In genomic region chr16:74298104-74298503, GRCh38 we compare ENCODE assay signal across 10 cellular contexts. TPM values are rescaled to one million over a fixed set of nuclear protein-coding genes. Genes with fewer than 3 reads are reported as not detected.
DNase-seq lines count a peak whose midpoint lies in the region; ATAC-seq, FAIRE-seq and TF ChIP-seq lines count a peak whose summit lies in the region.
"Had no signal": no experiment of that assay in that cellular context is flagged by ENCODE, and none has a peak within 500 bp of the region (broad histone marks: within the 10 kb centered on the region; RNA-seq: fewer than 3 reads in every experiment).

No MANE protein-coding gene starts in this region.

- ATAC-seq in heart left ventricle, result no peak
- ATAC-seq in Right ventricle myocardium inferior, result no peak
- no peak for ATAC-seq in activated naive CD8-positive, alpha-beta T cell treated with anti-CD3 and anti-CD28 coated beads, Interleukin-2, amount 10 ng/mL, durations not matched to agents 7 days and 5 days (ENCODE audit: low read depth)
- no peak for ATAC-seq in upper lobe of left lung (ENCODE audit: low FRiP score in 2 of 2)
- no peak for ATAC-seq in HG02763 (IDR thresholded peaks at IDR 0.05; ENCODE audit: unreplicated experiment)
- no peak for ATAC-seq in GM21360 (IDR thresholded peaks at IDR 0.05; ENCODE audit: unreplicated experiment)

- peaks cover 25% of the 10 kb centered on the region for H3K4me1 Mint-ChIP-seq in activated naive CD8-positive, alpha-beta T cell treated with anti-CD3 and anti-CD28 coated beads, Interleukin-2, amount 10 ng/mL, durations not matched to agents 7 days and 5 days

- intact Hi-C loops in heart left ventricle (cut with DNase I) (no loop called here), Right ventricle myocardium inferior (cut with DNase I) (no loop called here)

- H3K27ac ChIP-seq in heart left ventricle (peak overlapping the region in 1 of 12 donors; percentile 98), keratinocyte (ENCODE audit: control insufficient read depth, insufficient read depth, low read length) (peak overlapping the region; percentile 97), upper lobe of left lung (no peak overlapping the region)

- no peak overlapping the region for H2AFZ ChIP-seq in keratinocyte (ENCODE audit: control insufficient read depth, low read length)

- H3K79me2 ChIP-seq in keratinocyte (ENCODE audit: control insufficient read depth, insufficient read depth, low read length), result peaks cover 45% of the 10 kb centered on the region

- TF ChIP-seq POLR2A in heart left ventricle (IDR thresholded peaks at IDR 0.05) (no peak), upper lobe of left lung (IDR thresholded peaks at IDR 0.05) (no peak)

- H3K9me3 ChIP-seq in heart left ventricle, result no peaks in the 10 kb centered on the region
- no peaks in the 10 kb centered on the region for H3K9me3 ChIP-seq in keratinocyte (ENCODE audit: control insufficient read depth, low read depth, low read length)
- no peaks in the 10 kb centered on the region for H3K9me3 ChIP-seq in upper lobe of left lung

- FAIRE-seq in keratinocyte (lab: Jason Lieb, UNC), result no peak

- peaks cover 2% of the 10 kb centered on the region for H4K20me1 ChIP-seq in keratinocyte (ENCODE audit: control insufficient read depth, extremely low read depth, insufficient read depth, low read length)

- TF ChIP-seq EP300 in upper lobe of left lung (IDR thresholded peaks at IDR 0.05), result no peak

- TF ChIP-seq CTCF in heart left ventricle (IDR thresholded peaks at IDR 0.05) (no peak), keratinocyte (optimal IDR thresholded peaks at IDR 0.05 in 1 of 3, IDR thresholded peaks at IDR 0.05 in 1 of 3, conservative IDR thresholded peaks at IDR 0.05 in 1 of 3; ENCODE audit: extremely low read depth in 1 of 3, insufficient read depth in 2 of 3, low read length in 3 of 3) (no peak), upper lobe of left lung (IDR thresholded peaks at IDR 0.05) (no peak)

- H3K4me3 ChIP-seq in heart left ventricle (peak overlapping the region in 9 of 12 donors; percentile 71 to 97 (median 89)), keratinocyte (ENCODE audit: control insufficient read depth in 2 of 3, extremely low read depth in 1 of 3, insufficient read depth in 2 of 3, low read depth in 1 of 3, low read length in 3 of 3) (peak overlapping the region; percentile 86 to 97 (median 91)), upper lobe of left lung (peak overlapping the region in 3 of 4 donors; percentile 76 to 84 (median 76))

- peak overlapping the region; percentile 99 for H3K9ac ChIP-seq in keratinocyte (ENCODE audit: control insufficient read depth, extremely low read depth, insufficient read depth, low read length)

- peak overlapping the region; percentile 95 for H3K4me2 ChIP-seq in keratinocyte (ENCODE audit: control insufficient read depth, extremely low read depth, insufficient read depth, low read depth, low read length)

- no peaks in the 10 kb centered on the region for H3K27me3 ChIP-seq in heart left ventricle
- H3K27me3 ChIP-seq in keratinocyte (ENCODE audit: control insufficient read depth, extremely low read depth, insufficient read depth, low read length), result no peaks in the 10 kb centered on the region
- no peaks in the 10 kb centered on the region for H3K27me3 ChIP-seq in upper lobe of left lung

- H3K27ac Mint-ChIP-seq in activated naive CD8-positive, alpha-beta T cell treated with anti-CD3 and anti-CD28 coated beads, Interleukin-2, amount 10 ng/mL, durations not matched to agents 7 days and 5 days, result no peak overlapping the region

- dilution Hi-C loops in keratinocyte (cut with MboI; ENCODE audit: extremely low pct_ligation_motif_present, low sequenced_read_pairs), result no loop called here

- no peaks in the 10 kb centered on the region for H3K9me3 Mint-ChIP-seq in activated naive CD8-positive, alpha-beta T cell treated with anti-CD3 and anti-CD28 coated beads, Interleukin-2, amount 10 ng/mL, durations not matched to agents 7 days and 5 days

- peaks cover under 1 to 51% (median 42%) of the 10 kb centered on the region in 9 donors for H3K36me3 ChIP-seq in heart left ventricle
- peaks cover 25 to 40% of the 10 kb centered on the region in 2 experiments for H3K36me3 ChIP-seq in keratinocyte (ENCODE audit: control insufficient read depth in 2 of 2, extremely low read depth in 1 of 2, insufficient read depth in 2 of 2, low read length in 2 of 2)
- peaks cover 24 to 42% (median 36%) of the 10 kb centered on the region in 4 donors for H3K36me3 ChIP-seq in upper lobe of left lung

- peak overlapping the region; percentile 94 for H3K4me3 Mint-ChIP-seq in activated naive CD8-positive, alpha-beta T cell treated with anti-CD3 and anti-CD28 coated beads, Interleukin-2, amount 10 ng/mL, durations not matched to agents 7 days and 5 days

- H3K9me1 ChIP-seq in keratinocyte (ENCODE audit: control insufficient read depth, extremely low read depth, insufficient read depth, low read length), result no peaks in the 10 kb centered on the region

- no peaks in the 10 kb centered on the region for H3K27me3 Mint-ChIP-seq in activated naive CD8-positive, alpha-beta T cell treated with anti-CD3 and anti-CD28 coated beads, Interleukin-2, amount 10 ng/mL, durations not matched to agents 7 days and 5 days

- POLR2A ChIA-PET in activated naive CD8-positive, alpha-beta T cell treated with anti-CD3 and anti-CD28 coated beads, Interleukin-2, amount 10 ng/mL, durations not matched to agents 7 days and 5 days (lab: Charles Lee), result interaction anchor here (0.6 to 2.4 kb wide), 3 partner anchors 10 to 369 kb away, joined by 5 to 7 read pairs (median 7); partner anchors contain the start of gene RFWD3

- H3K4me1 ChIP-seq in heart left ventricle, result peaks cover 7 to 57% (median 35%) of the 10 kb centered on the region in 12 donors
- peaks cover 11% of the 10 kb centered on the region for H3K4me1 ChIP-seq in keratinocyte (ENCODE audit: control insufficient read depth, extremely low read depth, insufficient read depth, low read length)
- peaks cover 23 to 33% (median 26%) of the 10 kb centered on the region in 4 donors for H3K4me1 ChIP-seq in upper lobe of left lung

- 79 to 92% (median 82%) methylated on average over 2 of the region's 2 CpGs for WGBS in heart left ventricle, 4 donors
- 78 to 91% methylated on average over 2 of the region's 2 CpGs for WGBS in upper lobe of left lung, 2 donors

- H3K36me3 Mint-ChIP-seq in activated naive CD8-positive, alpha-beta T cell treated with anti-CD3 and anti-CD28 coated beads, Interleukin-2, amount 10 ng/mL, durations not matched to agents 7 days and 5 days, result peaks cover 17% of the 10 kb centered on the region

- DNase-seq in heart left ventricle (no peak), Right ventricle myocardium inferior (ENCODE audit: missing footprints) (no peak), keratinocyte (ENCODE audit: low read depth, low spot score) (no peak), upper lobe of left lung (no peak), SHP77 (lab: John Stamatoyannopoulos, UW) (no peak)
- DNase-seq in activated naive CD8-positive, alpha-beta T cell treated with anti-CD3 and anti-CD28 coated beads, Interleukin-2, amount 10 ng/mL, durations not matched to agents 7 days and 5 days, result no peak
- DNase-seq: HCEC 1CT, NCI-H1694 had no signal

RNA-seq across cellular contexts. Expression of gene PSMD7, which starts 1.5 kb away (rescaled TPM):
- total RNA-seq in heart left ventricle, result 100 to 1,000 TPM; 101 to 162 (median 131) TPM
- 100 to 1,000 TPM in 1 of 2 donors, 10 to 100 TPM in 1; 74.1 to 226 TPM for polyA plus RNA-seq in heart left ventricle
- total RNA-seq in Right ventricle myocardium inferior, result 123 TPM
- total RNA-seq in activated naive CD8-positive, alpha-beta T cell treated with anti-CD3 and anti-CD28 coated beads, Interleukin-2, amount 10 ng/mL, durations not matched to agents 7 days and 5 days, result 10 to 100 TPM; 79.9 to 82.3 TPM
- polyA plus RNA-seq in keratinocyte, result 94.3 to 133 TPM (median 130 TPM) in 3 replicates
- polyA plus RNA-seq in keratinocyte (2011; ENCODE audit: low read depth), result 227 TPM
- 90.6 and 134 TPM in 2 replicates for polyA plus RNA-seq in keratinocyte (2011; cell fraction: cytosol; rRNA removed)
- 71.3 and 84.8 TPM in 2 replicates for polyA plus RNA-seq in keratinocyte (2011; cell fraction: nucleus; rRNA removed)
- polyA plus RNA-seq in keratinocyte (2012; ENCODE audit: low replicate concordance), result 131 and 139 TPM in 2 replicates
- polyA minus RNA-seq in keratinocyte, result 26.9 to 91.9 TPM (median 60.6 TPM) in 3 replicates
- 83.6 TPM for polyA minus RNA-seq in keratinocyte (2011; cell fraction: cytosol; rRNA and poly(A)+ RNA removed)
- 26.4 and 52.6 TPM in 2 replicates for polyA minus RNA-seq in keratinocyte (2011; cell fraction: nucleus; rRNA and poly(A)+ RNA removed)
- 10 to 100 TPM; 23.0 to 89.6 (median 59.8) TPM for total RNA-seq in upper lobe of left lung
